In genomic region chr7:120053390-120053961, GRCh38 we compare ENCODE assay signal across 12 cellular contexts.
DNase-seq lines count a peak whose midpoint lies in the region; ATAC-seq and TF ChIP-seq lines count a peak whose summit lies in the region.
"Had no signal": no experiment of that assay in that cellular context is flagged by ENCODE, and none has a peak within 500 bp of the region (broad histone marks: within the 10 kb centered on the region; RNA-seq: fewer than 3 reads in every experiment).

No MANE protein-coding gene starts in this region.

- no peaks in the 10 kb centered on the region for H3K79me2 ChIP-seq in trophoblast cell (ENCODE audit: control insufficient read depth, insufficient read depth, low read length, poor library complexity)

- peak overlapping the region; percentile 85 for H3K27ac ChIP-seq in trophoblast cell (ENCODE audit: low read depth, low read length)
- H3K27ac ChIP-seq: VCaP had no signal

- peak overlapping the region; percentile 13 for H4K91ac ChIP-seq in trophoblast cell (ENCODE audit: low read depth, low read length)

- no peak overlapping the region for H2BK12ac ChIP-seq in trophoblast cell (ENCODE audit: low read length)

- no peak overlapping the region for H3K4me3 ChIP-seq in fibroblast of villous mesenchyme (ENCODE audit: low read depth, low read length)
- H3K4me3 ChIP-seq in trophoblast cell (ENCODE audit: low read depth, low read length) = no peak overlapping the region

- no peak overlapping the region for H2AK5ac ChIP-seq in trophoblast cell (ENCODE audit: low read length)

- peak overlapping the region; percentile 64 for H2BK120ac ChIP-seq in trophoblast cell (ENCODE audit: insufficient read depth, low read length, poor library complexity)

- no peaks in the 10 kb centered on the region for H3K27me3 ChIP-seq in trophoblast cell (ENCODE audit: insufficient read depth, low read length)

- peak overlapping the region; percentile 69 for H3K27ac Mint-ChIP-seq in Calu3 (ENCODE audit: unreplicated experiment)
- no peak overlapping the region for H3K27ac Mint-ChIP-seq in activated CD4-positive, alpha-beta T cell treated with anti-CD3 and anti-CD28 coated beads for 36 hours
- H3K27ac Mint-ChIP-seq: activated T-helper 17 cell treated with anti-CD3 and anti-CD28 coated beads, Interleukin-2, amount 50 U/mL, for 72 hours; CD4-positive, alpha-beta memory T cell had no signal

- no peak overlapping the region for H3K18ac ChIP-seq in trophoblast cell (ENCODE audit: low read length)

- no peak overlapping the region for H3K4me3 Mint-ChIP-seq in Calu3 (ENCODE audit: low read depth, unreplicated experiment)
- H3K4me3 Mint-ChIP-seq in activated CD4-positive, alpha-beta T cell treated with anti-CD3 and anti-CD28 coated beads for 36 hours = no peak overlapping the region
- H3K4me3 Mint-ChIP-seq: activated T-helper 17 cell treated with anti-CD3 and anti-CD28 coated beads, Interleukin-2, amount 50 U/mL, for 72 hours; CD4-positive, alpha-beta memory T cell had no signal

- ATAC-seq in GM21723 (IDR thresholded peaks at IDR 0.05; ENCODE audit: unreplicated experiment) = no peak
- no peak for ATAC-seq in activated CD4-positive, alpha-beta T cell treated with anti-CD3 and anti-CD28 coated beads for 36 hours
- ATAC-seq: activated T-helper 17 cell treated with anti-CD3 and anti-CD28 coated beads, Interleukin-2, amount 50 U/mL, for 72 hours had no signal

- no peak overlapping the region for H4K12ac ChIP-seq in trophoblast cell (ENCODE audit: low read depth, low read length)

- no peak overlapping the region for H3K9ac ChIP-seq in trophoblast cell (ENCODE audit: low read length)

- H3K23ac ChIP-seq in trophoblast cell (ENCODE audit: low read length) = no peak overlapping the region

- intact Hi-C loops in Calu3 (cut with micrococcal nuclease; ENCODE audit: unreplicated experiment) = loop anchor here (5.0 to 10.0 kb wide), 2 partner anchors 59 to 221 kb away; partner anchors contain the start of gene KCND2
- intact Hi-C loops in activated CD4-positive, alpha-beta T cell treated with anti-CD3 and anti-CD28 coated beads for 36 hours (cut with DNase I, micrococcal nuclease) = no loop called here

- no peaks in the 10 kb centered on the region for H3K27me3 Mint-ChIP-seq in Calu3 (ENCODE audit: unreplicated experiment)
- no peaks in the 10 kb centered on the region for H3K27me3 Mint-ChIP-seq in activated CD4-positive, alpha-beta T cell treated with anti-CD3 and anti-CD28 coated beads for 36 hours
- H3K27me3 Mint-ChIP-seq: activated T-helper 17 cell treated with anti-CD3 and anti-CD28 coated beads, Interleukin-2, amount 50 U/mL, for 72 hours; CD4-positive, alpha-beta memory T cell had no signal

- H3K79me1 ChIP-seq in trophoblast cell (ENCODE audit: low read length) = peaks cover 17% of the 10 kb centered on the region

- no peak for DNase-seq in Calu3
- peak; percentile 89 for DNase-seq in RPMI7951 (ENCODE audit: low read depth)
- peak; percentile 94 for DNase-seq in fibroblast of villous mesenchyme (ENCODE audit: low read depth)
- no peak for DNase-seq in trophoblast cell
- no peak for DNase-seq in activated CD4-positive, alpha-beta T cell treated with anti-CD3 and anti-CD28 coated beads for 36 hours
- no peak for DNase-seq in mucosa of gallbladder (ENCODE audit: low spot score)
- no peak for DNase-seq in islet precursor cell
- DNase-seq: CD4-positive, alpha-beta memory T cell; posterior cingulate gyrus had no signal

- peak overlapping the region; percentile 11 for H3K4me2 ChIP-seq in trophoblast cell (ENCODE audit: low read length)

- no TSS peak for BruUV-seq in Calu3 (replicated peaks; lab: Mats Ljungman, UMichigan)

- WGBS in trophoblast cell (ENCODE audit: extremely low coverage, insufficient coverage, insufficient read length) = no CpG with 5 or more reads among the region's 5 CpGs

- POLR2A ChIA-PET in activated CD4-positive, alpha-beta T cell treated with anti-CD3 and anti-CD28 coated beads for 36 hours (lab: Charles Lee) = no interaction called here

- H2AFZ ChIP-seq in trophoblast cell (ENCODE audit: insufficient read depth, low read length, poor library complexity) = no peak overlapping the region

- no peaks in the 10 kb centered on the region for H3K36me3 Mint-ChIP-seq in Calu3 (ENCODE audit: insufficient read depth, unreplicated experiment)
- H3K36me3 Mint-ChIP-seq in activated CD4-positive, alpha-beta T cell treated with anti-CD3 and anti-CD28 coated beads for 36 hours (ENCODE audit: low read depth) = no peaks in the 10 kb centered on the region
- H3K36me3 Mint-ChIP-seq: CD4-positive, alpha-beta memory T cell had no signal

- H3K4ac ChIP-seq in trophoblast cell (ENCODE audit: low read depth, low read length) = no peak overlapping the region

- H3K14ac ChIP-seq in trophoblast cell (ENCODE audit: low read length) = peak overlapping the region; percentile 26

- H4K8ac ChIP-seq in trophoblast cell (ENCODE audit: low read depth, low read length) = no peak overlapping the region

- TF ChIP-seq CTCF in Calu3 (IDR thresholded peaks at IDR 0.05; ENCODE audit: unreplicated experiment) (no peak), fibroblast of villous mesenchyme (IDR thresholded peaks at IDR 0.05; ENCODE audit: insufficient read depth, low read depth, low read length) (no peak)

- no peaks in the 10 kb centered on the region for H3K36me3 ChIP-seq in trophoblast cell (ENCODE audit: control insufficient read depth in 1 of 2, insufficient read depth in 2 of 2, low read length in 2 of 2)

- no peaks in the 10 kb centered on the region for H3K9me3 Mint-ChIP-seq in Calu3 (ENCODE audit: low read depth, unreplicated experiment)
- no peaks in the 10 kb centered on the region for H3K9me3 Mint-ChIP-seq in activated CD4-positive, alpha-beta T cell treated with anti-CD3 and anti-CD28 coated beads for 36 hours (ENCODE audit: low read depth)

- H3K9me3 ChIP-seq in trophoblast cell (ENCODE audit: insufficient read depth, low read depth, low read length) = no peaks in the 10 kb centered on the region

- H3K4me1 ChIP-seq in trophoblast cell (ENCODE audit: control insufficient read depth in 1 of 2, insufficient read depth in 2 of 2, low read length in 2 of 2) = peaks cover 11 to 21% of the 10 kb centered on the region in 2 experiments

- H2BK5ac ChIP-seq in trophoblast cell (ENCODE audit: low read depth, low read length, poor library complexity) = peak overlapping the region; percentile 38

- CTCF ChIA-PET in Calu3 (lab: Charles Lee) = no interaction called here
- CTCF ChIA-PET in activated CD4-positive, alpha-beta T cell treated with anti-CD3 and anti-CD28 coated beads for 36 hours (lab: Charles Lee) = no interaction called here

- peaks cover 42% of the 10 kb centered on the region for H3K4me1 Mint-ChIP-seq in Calu3 (ENCODE audit: low read depth, unreplicated experiment)
- no peaks in the 10 kb centered on the region for H3K4me1 Mint-ChIP-seq in activated CD4-positive, alpha-beta T cell treated with anti-CD3 and anti-CD28 coated beads for 36 hours
- H3K4me1 Mint-ChIP-seq: activated T-helper 17 cell treated with anti-CD3 and anti-CD28 coated beads, Interleukin-2, amount 50 U/mL, for 72 hours; CD4-positive, alpha-beta memory T cell had no signal

Comparison
In these comparisons a context has a peak if more than half of its experiments do, and no peak if none do; other contexts are left out.
1. DNase-seq: peak in RPMI7951 (single experiment) and fibroblast of villous mesenchyme (single experiment); none in Calu3 (single experiment), trophoblast cell (0 of 2), activated CD4-positive, alpha-beta T cell treated with anti-CD3 and anti-CD28 coated beads for 36 hours (single experiment), mucosa of gallbladder (single experiment) and islet precursor cell (single experiment).